ENCODE assay signal across 9 cellular contexts in genomic region chr14:65070710-65071033, GRCh38. TPM values are rescaled to one million over a fixed set of nuclear protein-coding genes. Genes with fewer than 3 reads are reported as not detected.
DNase-seq lines count a peak whose midpoint lies in the region; ATAC-seq and TF ChIP-seq lines count a peak whose summit lies in the region.
"Had no signal": no experiment of that assay in that cellular context is flagged by ENCODE, and none has a peak within 500 bp of the region (broad histone marks: within the 10 kb centered on the region; RNA-seq: fewer than 3 reads in every experiment).

No MANE protein-coding gene starts in this region.

- intact Hi-C loops in left ventricle myocardium inferior (cut with micrococcal nuclease): no loop called here
- intact Hi-C loops in cardiac septum (cut with DNase I): no loop called here
- intact Hi-C loops in upper lobe of right lung (cut with DNase I): no loop called here

- H3K36me3 ChIP-seq in left ventricle myocardium inferior (peaks cover 28% of the 10 kb centered on the region), upper lobe of right lung (peaks cover 47% of the 10 kb centered on the region)

- DNase-seq in left ventricle myocardium inferior: no peak
- DNase-seq in cardiac septum (ENCODE audit: low spot score): no peak
- peak; percentile 66 for DNase-seq in NCI-H2196 (lab: John Stamatoyannopoulos, UW; ENCODE audit: unreplicated experiment)
- peak in 1 of 2 donors; percentile 15 for DNase-seq in foreskin keratinocyte
- no peak for DNase-seq in activated CD4-positive, alpha-beta T cell treated with anti-CD3 and anti-CD28 coated beads, Interleukin-2, amount 50 U/mL, for 1 hour
- DNase-seq in COR-L47 (lab: John Stamatoyannopoulos, UW): no peak
- no peak for DNase-seq in cortex of kidney (lab: John Stamatoyannopoulos, UW)
- no peak for DNase-seq in upper lobe of right lung
- DNase-seq: stimulated activated CD8-positive, alpha-beta memory T cell treated with anti-CD3 and anti-CD28 coated beads, Interleukin-4, amount 100 ng/mL, for 48 hours had no signal

- H3K4me1 ChIP-seq in left ventricle myocardium inferior: peaks cover 68% of the 10 kb centered on the region
- H3K4me1 ChIP-seq in foreskin keratinocyte: peaks cover 5% of the 10 kb centered on the region
- H3K4me1 ChIP-seq in upper lobe of right lung: peaks cover 19% of the 10 kb centered on the region

- no peaks in the 10 kb centered on the region for H3K9me3 ChIP-seq in left ventricle myocardium inferior (replicated peaks)
- no peaks in the 10 kb centered on the region for H3K9me3 ChIP-seq in upper lobe of right lung

- ATAC-seq in foreskin keratinocyte: peak; percentile 50
- no peak for ATAC-seq in upper lobe of right lung

- no peak for TF ChIP-seq CTCF in left ventricle myocardium inferior (IDR thresholded peaks at IDR 0.05; ENCODE audit: borderline replicate concordance)
- TF ChIP-seq CTCF in foreskin keratinocyte (conservative IDR thresholded peaks at IDR 0.05): no peak
- TF ChIP-seq CTCF in upper lobe of right lung (IDR thresholded peaks at IDR 0.05): no peak

- no peaks in the 10 kb centered on the region for H3K27me3 ChIP-seq in left ventricle myocardium inferior (ENCODE audit: low read depth)
- H3K27me3 ChIP-seq in foreskin keratinocyte: no peaks in the 10 kb centered on the region
- H3K27me3 ChIP-seq in upper lobe of right lung: no peaks in the 10 kb centered on the region

- no peak overlapping the region for H3K4me3 ChIP-seq in left ventricle myocardium inferior
- H3K4me3 ChIP-seq in upper lobe of right lung: no peak overlapping the region

- H3K27ac ChIP-seq in left ventricle myocardium inferior (replicated peaks) (peak overlapping the region; percentile 84), foreskin keratinocyte (no peak overlapping the region), upper lobe of right lung (no peak overlapping the region)

RNA-seq across cellular contexts. Expression of gene MAX, which starts 31.6 kb away (rescaled TPM):
- 81.9 TPM for total RNA-seq in left ventricle myocardium inferior
- total RNA-seq in cardiac septum: 80.8 TPM
- total RNA-seq in foreskin keratinocyte: 53.0 and 56.4 TPM in 2 replicates
- polyA plus RNA-seq in foreskin keratinocyte: 44.3 and 46.6 TPM in 2 replicates
- total RNA-seq in upper lobe of right lung: 102 TPM
